ENCODE assay signal across 1 cellular context in genomic region chr12:53657041-53657440, GRCh38.
TF ChIP-seq lines count a peak whose summit lies in the region.

No MANE protein-coding gene starts in this region.

TF ChIP-seq in HEK293, 187 proteins besides CTCF, POLR2A, EP300 and RAD21 (continued from another document):
- TF ChIP-seq ZBTB44 (tag by site-specific recombination; IDR thresholded peaks at IDR 0.05) (no peak), ZNF571 (tag by site-specific recombination; IDR thresholded peaks at IDR 0.05) (no peak), ZSCAN23 (tag by site-specific recombination; IDR thresholded peaks at IDR 0.05) (0 out of 2 replicates have a peak, but pooled peaks have one; percentile 38), ZNF449 (tag by site-specific recombination; IDR thresholded peaks at IDR 0.05) (no peak), ZNF202 (tag by site-specific recombination; IDR thresholded peaks at IDR 0.05; ENCODE audit: borderline replicate concordance) (no peak), ZNF16 (tag by site-specific recombination; IDR thresholded peaks at IDR 0.05; ENCODE audit: low read depth) (no peak), WT1 (tag by site-specific recombination; IDR thresholded peaks at IDR 0.05) (no peak), GLIS1 (tag by site-specific recombination; IDR thresholded peaks at IDR 0.05) (peak; percentile 53), ZNF626 (tag by site-specific recombination; IDR thresholded peaks at IDR 0.05) (no peak), IKZF3 (tag by site-specific recombination; IDR thresholded peaks at IDR 0.05) (no peak), ZNF266 (tag by site-specific recombination; IDR thresholded peaks at IDR 0.05; ENCODE audit: low read depth) (no peak), ZNF19 (tag by site-specific recombination; IDR thresholded peaks at IDR 0.05; ENCODE audit: low read depth) (no peak), ZNF416 (tag by site-specific recombination; IDR thresholded peaks at IDR 0.05) (no peak), ZNF175 (tag by site-specific recombination; IDR thresholded peaks at IDR 0.05) (no peak), ZNF629 (tag by site-specific recombination; IDR thresholded peaks at IDR 0.05) (peak; percentile 56; the same call in 1 of the 2 replicates), ZNF121 (tag by site-specific recombination; IDR thresholded peaks at IDR 0.05) (no peak), ZBTB21 (tag by site-specific recombination; IDR thresholded peaks at IDR 0.05) (0 out of 2 replicates have a peak, but pooled peaks have one; percentile 22), ZNF677 (tag by site-specific recombination; IDR thresholded peaks at IDR 0.05) (no peak), ZNF701 (tag by site-specific recombination; IDR thresholded peaks at IDR 0.05) (no peak), REST (tag by site-specific recombination; IDR thresholded peaks at IDR 0.05) (no peak), SCRT2 (tag by site-specific recombination; IDR thresholded peaks at IDR 0.05) (peak; percentile 74), ZNF174 (tag by site-specific recombination; IDR thresholded peaks at IDR 0.05) (no peak), ZNF521 (tag by site-specific recombination; IDR thresholded peaks at IDR 0.05) (no peak), ZNF658 (tag by site-specific recombination; IDR thresholded peaks at IDR 0.05) (no peak), ZNF23 (tag by site-specific recombination; IDR thresholded peaks at IDR 0.05; ENCODE audit: borderline replicate concordance) (no peak), ZNF48 (tag by site-specific recombination; IDR thresholded peaks at IDR 0.05) (no peak), ZNF394 (tag by site-specific recombination; IDR thresholded peaks at IDR 0.05; ENCODE audit: borderline replicate concordance) (no peak), BCL11B (tag by site-specific recombination; IDR thresholded peaks at IDR 0.05; ENCODE audit: low read depth) (no peak), ZBTB17 (tag by site-specific recombination; IDR thresholded peaks at IDR 0.05) (no peak), BCL6B (tag by site-specific recombination; IDR thresholded peaks at IDR 0.05) (no peak), ZNF624 (tag by site-specific recombination; IDR thresholded peaks at IDR 0.05) (no peak), GFI1B (tag by site-specific recombination; IDR thresholded peaks at IDR 0.05) (no peak), ZNF184 (tag by site-specific recombination; IDR thresholded peaks at IDR 0.05) (no peak), ZNF555 (tag by site-specific recombination; conservative IDR thresholded peaks at IDR 0.05) (no peak), ZNF398 (tag by site-specific recombination; IDR thresholded peaks at IDR 0.05) (0 out of 2 replicates have a peak, but pooled peaks have one; percentile 4), ZNF501 (tag by site-specific recombination; IDR thresholded peaks at IDR 0.05) (no peak), ZNF366 (tag by site-specific recombination; conservative IDR thresholded peaks at IDR 0.05) (0 out of 2 replicates have a peak, but pooled peaks have one; percentile 24), ZFP37 (tag by site-specific recombination; IDR thresholded peaks at IDR 0.05) (no peak)
- TF ChIP-seq, protein P1, sequence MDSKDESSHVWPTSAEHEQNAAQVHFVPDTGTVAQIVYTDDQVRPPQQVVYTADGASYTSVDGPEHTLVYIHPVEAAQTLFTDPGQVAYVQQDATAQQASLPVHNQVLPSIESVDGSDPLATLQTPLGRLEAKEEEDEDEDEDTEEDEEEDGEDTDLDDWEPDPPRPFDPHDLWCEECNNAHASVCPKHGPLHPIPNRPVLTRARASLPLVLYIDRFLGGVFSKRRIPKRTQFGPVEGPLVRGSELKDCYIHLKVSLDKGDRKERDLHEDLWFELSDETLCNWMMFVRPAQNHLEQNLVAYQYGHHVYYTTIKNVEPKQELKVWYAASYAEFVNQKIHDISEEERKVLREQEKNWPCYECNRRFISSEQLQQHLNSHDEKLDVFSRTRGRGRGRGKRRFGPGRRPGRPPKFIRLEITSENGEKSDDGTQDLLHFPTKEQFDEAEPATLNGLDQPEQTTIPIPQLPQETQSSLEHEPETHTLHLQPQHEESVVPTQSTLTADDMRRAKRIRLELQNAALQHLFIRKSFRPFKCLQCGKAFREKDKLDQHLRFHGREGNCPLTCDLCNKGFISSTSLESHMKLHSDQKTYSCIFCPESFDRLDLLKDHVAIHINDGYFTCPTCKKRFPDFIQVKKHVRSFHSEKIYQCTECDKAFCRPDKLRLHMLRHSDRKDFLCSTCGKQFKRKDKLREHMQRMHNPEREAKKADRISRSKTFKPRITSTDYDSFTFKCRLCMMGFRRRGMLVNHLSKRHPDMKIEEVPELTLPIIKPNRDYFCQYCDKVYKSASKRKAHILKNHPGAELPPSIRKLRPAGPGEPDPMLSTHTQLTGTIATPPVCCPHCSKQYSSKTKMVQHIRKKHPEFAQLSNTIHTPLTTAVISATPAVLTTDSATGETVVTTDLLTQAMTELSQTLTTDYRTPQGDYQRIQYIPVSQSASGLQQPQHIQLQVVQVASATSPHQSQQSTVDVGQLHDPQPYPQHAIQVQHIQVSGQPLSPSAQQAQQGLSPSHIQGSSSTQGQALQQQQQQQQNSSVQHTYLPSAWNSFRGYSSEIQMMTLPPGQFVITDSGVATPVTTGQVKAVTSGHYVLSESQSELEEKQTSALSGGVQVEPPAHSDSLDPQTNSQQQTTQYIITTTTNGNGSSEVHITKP (tag by site-specific recombination; IDR thresholded peaks at IDR 0.05) = peak; percentile 88
- TF ChIP-seq, protein P2, sequence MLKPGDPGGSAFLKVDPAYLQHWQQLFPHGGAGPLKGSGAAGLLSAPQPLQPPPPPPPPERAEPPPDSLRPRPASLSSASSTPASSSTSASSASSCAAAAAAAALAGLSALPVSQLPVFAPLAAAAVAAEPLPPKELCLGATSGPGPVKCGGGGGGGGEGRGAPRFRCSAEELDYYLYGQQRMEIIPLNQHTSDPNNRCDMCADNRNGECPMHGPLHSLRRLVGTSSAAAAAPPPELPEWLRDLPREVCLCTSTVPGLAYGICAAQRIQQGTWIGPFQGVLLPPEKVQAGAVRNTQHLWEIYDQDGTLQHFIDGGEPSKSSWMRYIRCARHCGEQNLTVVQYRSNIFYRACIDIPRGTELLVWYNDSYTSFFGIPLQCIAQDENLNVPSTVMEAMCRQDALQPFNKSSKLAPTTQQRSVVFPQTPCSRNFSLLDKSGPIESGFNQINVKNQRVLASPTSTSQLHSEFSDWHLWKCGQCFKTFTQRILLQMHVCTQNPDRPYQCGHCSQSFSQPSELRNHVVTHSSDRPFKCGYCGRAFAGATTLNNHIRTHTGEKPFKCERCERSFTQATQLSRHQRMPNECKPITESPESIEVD (tag by site-specific recombination; IDR thresholded peaks at IDR 0.05) = no peak
- TF ChIP-seq, protein P3, sequence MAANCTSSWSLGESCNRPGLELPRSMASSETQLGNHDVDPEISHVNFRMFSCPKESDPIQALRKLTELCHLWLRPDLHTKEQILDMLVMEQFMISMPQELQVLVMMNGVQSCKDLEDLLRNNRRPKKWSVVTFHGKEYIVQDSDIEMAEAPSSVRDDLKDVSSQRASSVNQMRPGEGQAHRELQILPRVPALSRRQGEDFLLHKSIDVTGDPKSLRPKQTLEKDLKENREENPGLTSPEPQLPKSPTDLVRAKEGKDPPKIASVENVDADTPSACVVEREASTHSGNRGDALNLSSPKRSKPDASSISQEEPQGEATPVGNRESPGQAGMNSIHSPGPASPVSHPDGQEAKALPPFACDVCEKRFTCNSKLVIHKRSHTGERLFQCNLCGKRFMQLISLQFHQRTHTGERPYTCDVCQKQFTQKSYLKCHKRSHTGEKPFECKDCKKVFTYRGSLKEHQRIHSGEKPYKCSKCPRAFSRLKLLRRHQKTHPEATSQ (tag by site-specific recombination; IDR thresholded peaks at IDR 0.05) = no peak
- TF ChIP-seq, protein P4, sequence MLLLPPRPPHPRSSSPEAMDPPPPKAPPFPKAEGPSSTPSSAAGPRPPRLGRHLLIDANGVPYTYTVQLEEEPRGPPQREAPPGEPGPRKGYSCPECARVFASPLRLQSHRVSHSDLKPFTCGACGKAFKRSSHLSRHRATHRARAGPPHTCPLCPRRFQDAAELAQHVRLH (tag by site-specific recombination; IDR thresholded peaks at IDR 0.05) = no peak
- TF ChIP-seq, protein P5, sequence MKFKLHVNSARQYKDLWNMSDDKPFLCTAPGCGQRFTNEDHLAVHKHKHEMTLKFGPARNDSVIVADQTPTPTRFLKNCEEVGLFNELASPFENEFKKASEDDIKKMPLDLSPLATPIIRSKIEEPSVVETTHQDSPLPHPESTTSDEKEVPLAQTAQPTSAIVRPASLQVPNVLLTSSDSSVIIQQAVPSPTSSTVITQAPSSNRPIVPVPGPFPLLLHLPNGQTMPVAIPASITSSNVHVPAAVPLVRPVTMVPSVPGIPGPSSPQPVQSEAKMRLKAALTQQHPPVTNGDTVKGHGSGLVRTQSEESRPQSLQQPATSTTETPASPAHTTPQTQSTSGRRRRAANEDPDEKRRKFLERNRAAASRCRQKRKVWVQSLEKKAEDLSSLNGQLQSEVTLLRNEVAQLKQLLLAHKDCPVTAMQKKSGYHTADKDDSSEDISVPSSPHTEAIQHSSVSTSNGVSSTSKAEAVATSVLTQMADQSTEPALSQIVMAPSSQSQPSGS (tag by site-specific recombination; IDR thresholded peaks at IDR 0.05; ENCODE audit: low read depth) = peak; percentile 54; the same call in 1 of the 2 replicates
